Comparison of ENCODE assay signal across 23 cellular contexts in genomic region chr1:176938375-176938774, GRCh38.
"Had no signal": no experiment of that assay in that cellular context is flagged by ENCODE, and none has a peak within 500 bp of the region (broad histone marks: within the 10 kb centered on the region; RNA-seq: fewer than 3 reads in every experiment).

No MANE protein-coding gene starts in this region.

- H3K9me3 ChIP-seq: gastrocnemius medialis, ovary, suprapubic skin, transverse colon, uterus had no signal

- ATAC-seq: activated CD8-positive, alpha-beta memory T cell treated with anti-CD3 and anti-CD28 coated beads, Interleukin-2, amount 10 ng/mL, durations not matched to agents 7 days and 5 days; activated T-helper 17 cell treated with anti-CD3 and anti-CD28 coated beads, Interleukin-2, amount 50 U/mL, for 72 hours; esophagus mucosa; gastrocnemius medialis; natural killer cell; sciatic nerve; stimulated activated naive CD8-positive, alpha-beta T cell treated with anti-CD3 and anti-CD28 coated beads, Interleukin-15, amount 100 ng/mL, for 72 hours had no signal

- DNase-seq: activated B cell treated with CpG ODN at 0.5 μM for 24 hours; activated CD4-positive, alpha-beta memory T cell treated with anti-CD3 and anti-CD28 coated beads, Interleukin-2, amount 10 ng/mL, durations not matched to agents 7 days and 5 days; activated CD4-positive, alpha-beta T cell treated with anti-CD3 and anti-CD28 coated beads for 48 hours; activated CD8-positive, alpha-beta memory T cell treated with anti-CD3 and anti-CD28 coated beads, Interleukin-2, amount 10 ng/mL, durations not matched to agents 7 days and 5 days; activated naive CD4-positive, alpha-beta T cell; activated naive CD8-positive, alpha-beta T cell treated with anti-CD3 and anti-CD28 coated beads for 36 hours; activated T-cell treated with anti-CD3 and anti-CD28 coated beads, Interleukin-2, amount 50 U/mL, for 1 hour; amniotic stem cell; effector CD8-positive, alpha-beta T cell; gastrocnemius medialis; head of caudate nucleus; natural killer cell; ovary; stimulated activated CD4-positive, alpha-beta T cell treated with anti-CD3 and anti-CD28 coated beads, Interleukin-4, amount 100 ng/mL, for 1 hour; stimulated activated naive CD8-positive, alpha-beta T cell treated with anti-CD3 and anti-CD28 coated beads, Interleukin-15, amount 100 ng/mL, for 72 hours; transverse colon; uterus had no signal

- H3K27me3 ChIP-seq: gastrocnemius medialis, ovary, suprapubic skin, transverse colon, uterus had no signal

- H3K4me1 ChIP-seq: gastrocnemius medialis, suprapubic skin, transverse colon, uterus had no signal

- H3K36me3 ChIP-seq: gastrocnemius medialis, ovary, suprapubic skin, transverse colon, uterus had no signal

- H3K4me2 ChIP-seq: smooth muscle cell had no signal

- H3K27ac ChIP-seq: gastrocnemius medialis, ovary, suprapubic skin, transverse colon, uterus had no signal

- H3K4me3 ChIP-seq: gastrocnemius medialis, lung, ovary, smooth muscle cell, suprapubic skin, transverse colon, uterus had no signal
